ENCODE assay signal across 29 cellular contexts in genomic region chr4:4277531-4277930, GRCh38. TPM values are rescaled to one million over a fixed set of nuclear protein-coding genes. Genes with fewer than 3 reads are reported as not detected.
"Had no signal": no experiment of that assay in that cellular context is flagged by ENCODE, and none has a peak within 500 bp of the region (broad histone marks: within the 10 kb centered on the region; RNA-seq: fewer than 3 reads in every experiment).

No MANE protein-coding gene starts in this region.

- H3K36me3 ChIP-seq: uterus had no signal

- H3K27ac Mint-ChIP-seq: activated naive CD4-positive, alpha-beta T cell treated with anti-CD3 and anti-CD28 coated beads, Interleukin-2, amount 50 U/mL, for 24 hours; brain; mesothelial cell of epicardium had no signal

- H3K27me3 ChIP-seq: dorsolateral prefrontal cortex, left lung, sigmoid colon, testis, uterus had no signal

- H3K4me3 Mint-ChIP-seq: activated naive CD4-positive, alpha-beta T cell treated with anti-CD3 and anti-CD28 coated beads, Interleukin-2, amount 50 U/mL, for 24 hours; brain; effector memory CD8-positive, alpha-beta T cell; mesothelial cell of epicardium had no signal

- FAIRE-seq: endothelial cell of umbilical vein had no signal

- H3K9me3 Mint-ChIP-seq: activated naive CD4-positive, alpha-beta T cell treated with anti-CD3 and anti-CD28 coated beads, Interleukin-2, amount 50 U/mL, for 24 hours; brain; effector memory CD8-positive, alpha-beta T cell; mesothelial cell of epicardium; naive thymus-derived CD8-positive, alpha-beta T cell had no signal

- ATAC-seq: effector memory CD8-positive, alpha-beta T cell; esophagus mucosa; left lung; naive thymus-derived CD8-positive, alpha-beta T cell had no signal

- H3K4me1 Mint-ChIP-seq: activated naive CD4-positive, alpha-beta T cell treated with anti-CD3 and anti-CD28 coated beads, Interleukin-2, amount 50 U/mL, for 24 hours; brain; mesothelial cell of epicardium had no signal

- H3K27me3 Mint-ChIP-seq: activated naive CD4-positive, alpha-beta T cell treated with anti-CD3 and anti-CD28 coated beads, Interleukin-2, amount 50 U/mL, for 24 hours; brain; effector memory CD8-positive, alpha-beta T cell; naive thymus-derived CD8-positive, alpha-beta T cell had no signal

- H3K4me2 ChIP-seq: smooth muscle cell had no signal

- DNase-seq: activated CD4-positive, alpha-beta T cell treated with anti-CD3 and anti-CD28 coated beads for 1 hour; activated CD4-positive, alpha-beta T cell treated with anti-CD3 and anti-CD28 coated beads, Interleukin-2, amount 50 U/mL, for 1 hour; activated gamma-delta T cell; activated T-cell treated with anti-CD3 and anti-CD28 coated beads for 4 hours; anterior cingulate cortex; caudate nucleus; dorsolateral prefrontal cortex; effector memory CD8-positive, alpha-beta T cell; foreskin melanocyte; left lung; naive thymus-derived CD8-positive, alpha-beta T cell; occipital lobe; sigmoid colon; stimulated activated CD4-positive, alpha-beta T cell treated with anti-CD3 and anti-CD28 coated beads, Interleukin-15, amount 100 ng/mL, for 24 hours; stimulated activated naive CD4-positive, alpha-beta T cell; T-helper 1 cell; T-helper 9 cell; testis; trophoblast cell; uterus had no signal

- H3K27ac ChIP-seq: dorsolateral prefrontal cortex, left lung, sigmoid colon, testis, uterus had no signal

- H3K4me1 ChIP-seq: left lung, sigmoid colon, testis, uterus had no signal

- H3K9me3 ChIP-seq: left lung, sigmoid colon, testis, uterus had no signal

- H3K4me3 ChIP-seq: dorsolateral prefrontal cortex, left lung, sigmoid colon, smooth muscle cell, testis, uterus had no signal

RNA-seq across cellular contexts. Expression of gene OTOP1, which starts 50.8 kb away (rescaled TPM):
- total RNA-seq: dorsolateral prefrontal cortex; endothelial cell of umbilical vein; kidney epithelial cell; left lung; lung microvascular endothelial cell; mesothelial cell of epicardium; naive thymus-derived CD8-positive, alpha-beta T cell; occipital lobe; renal cortical epithelial cell; sigmoid colon; smooth muscle cell; uterus had no signal
- polyA plus RNA-seq: endothelial cell of umbilical vein; naive thymus-derived CD8-positive, alpha-beta T cell; sigmoid colon; smooth muscle cell had no signal
